ENCODE assay signal across 15 cellular contexts in genomic region chr4:48968814-48969213, GRCh38. TPM values are rescaled to one million over a fixed set of nuclear protein-coding genes. Genes with fewer than 3 reads are reported as not detected.
DNase-seq lines count a peak whose midpoint lies in the region; ATAC-seq and TF ChIP-seq lines count a peak whose summit lies in the region.
"Had no signal": no experiment of that assay in that cellular context is flagged by ENCODE, and none has a peak within 500 bp of the region (broad histone marks: within the 10 kb centered on the region; RNA-seq: fewer than 3 reads in every experiment).

No MANE protein-coding gene starts in this region.

- H3K9me3 ChIP-seq in HCT116 (ENCODE audit: control insufficient read depth in 1 of 2, insufficient read depth in 1 of 2, low read depth in 1 of 2, low read length in 2 of 2): no peaks in the 10 kb centered on the region
- H3K9me3 ChIP-seq in esophagus (ENCODE audit: control insufficient read depth in 2 of 2, insufficient read depth in 1 of 2, low read depth in 1 of 2, low read length in 1 of 2): no peaks in the 10 kb centered on the region
- H3K9me3 ChIP-seq in smooth muscle cell (replicated peaks; ENCODE audit: low read depth): no peaks in the 10 kb centered on the region
- H3K9me3 ChIP-seq: left lung had no signal

- H3K36me3 ChIP-seq in HCT116 (ENCODE audit: control insufficient read depth in 1 of 2, insufficient read depth in 2 of 2, low read length in 2 of 2): no peaks in the 10 kb centered on the region
- H3K36me3 ChIP-seq in esophagus (ENCODE audit: control insufficient read depth in 2 of 2, insufficient read depth in 2 of 2, low read length in 1 of 2): no peaks in the 10 kb centered on the region
- no peaks in the 10 kb centered on the region for H3K36me3 ChIP-seq in smooth muscle cell (ENCODE audit: low read depth)
- H3K36me3 ChIP-seq: left lung had no signal

- CTCF ChIA-PET in HCT116 (lab: Charles Lee): no interaction called here

- no peak for TF ChIP-seq CTCF in HCT116 (IDR thresholded peaks at IDR 0.05 in 2 of 3, conservative IDR thresholded peaks at IDR 0.05 in 1 of 3; ENCODE audit: borderline replicate concordance in 1 of 3, insufficient read depth in 1 of 3, low read depth in 2 of 3, low read length in 2 of 3)
- no peak for TF ChIP-seq CTCF in smooth muscle cell (IDR thresholded peaks at IDR 0.05; ENCODE audit: borderline replicate concordance, insufficient read depth, poor library complexity, severe bottlenecking)

- no peak for TF ChIP-seq RAD21 in HCT116 (IDR thresholded peaks at IDR 0.05; ENCODE audit: low read depth)

- ATAC-seq in HCT116: no peak
- ATAC-seq: left lung, natural killer cell, sciatic nerve had no signal

- no peaks in the 10 kb centered on the region for H4K20me1 ChIP-seq in HCT116 (ENCODE audit: insufficient read depth)
- no peaks in the 10 kb centered on the region for H4K20me1 ChIP-seq in smooth muscle cell (ENCODE audit: low read depth)

- no peaks in the 10 kb centered on the region for H3K9me2 ChIP-seq in HCT116 (ENCODE audit: insufficient read depth)

- H3K9ac ChIP-seq in HCT116 (ENCODE audit: low read length): no peak overlapping the region
- no peak overlapping the region for H3K9ac ChIP-seq in smooth muscle cell (ENCODE audit: low read depth)

- no peaks in the 10 kb centered on the region for H3K79me2 ChIP-seq in HCT116 (ENCODE audit: insufficient read depth, low read length)
- no peaks in the 10 kb centered on the region for H3K79me2 ChIP-seq in smooth muscle cell (ENCODE audit: low read depth)

- H3K4me3 ChIP-seq in HCT116 (replicated peaks in 1 of 2; ENCODE audit: low read depth in 1 of 2, low read length in 2 of 2) (no peak overlapping the region), esophagus (ENCODE audit: low read depth in 1 of 2, low read length in 2 of 2) (no peak overlapping the region), smooth muscle cell (no peak overlapping the region)
- H3K4me3 ChIP-seq: dorsolateral prefrontal cortex, left lung had no signal

- no peak overlapping the region for H2AFZ ChIP-seq in HCT116 (ENCODE audit: low read depth, low read length, poor library complexity, severe bottlenecking)
- H2AFZ ChIP-seq in smooth muscle cell (ENCODE audit: low read depth): no peak overlapping the region

- TF ChIP-seq POLR2A in HCT116 (IDR thresholded peaks at IDR 0.05; ENCODE audit: borderline replicate concordance, extremely low read depth, insufficient read depth, insufficient read length): no peak

- RAD21 ChIA-PET in HCT116 (lab: Charles Lee; ENCODE audit: low non-redundant PET in 1 of 2, low total read pairs in 2 of 2, uncharacterized antibody in 2 of 2, unreplicated experiment in 2 of 2): no interaction called here

- no peaks in the 10 kb centered on the region for H3K27me3 ChIP-seq in HCT116 (ENCODE audit: insufficient read depth, low read length)
- no peaks in the 10 kb centered on the region for H3K27me3 ChIP-seq in esophagus (ENCODE audit: control insufficient read depth in 1 of 2, insufficient read depth in 2 of 2, low read length in 2 of 2)
- no peaks in the 10 kb centered on the region for H3K27me3 ChIP-seq in smooth muscle cell (ENCODE audit: low read depth)
- H3K27me3 ChIP-seq: left lung had no signal

- POLR2A ChIA-PET in HCT116 (lab: Charles Lee): interaction anchor here (0.9 kb wide), 1 partner anchor 60 kb away, joined by 3 read pairs; no protein-coding TSS in a partner anchor

- H3K27ac ChIP-seq in HCT116 (ENCODE audit: low read depth, low read length) (no peak overlapping the region), esophagus (ENCODE audit: low read depth in 2 of 2, low read length in 1 of 2) (peak overlapping the region; percentile 72 to 90), smooth muscle cell (ENCODE audit: low read depth) (peak overlapping the region; percentile 49)
- H3K27ac ChIP-seq: dorsolateral prefrontal cortex, left lung had no signal

- WGBS in esophagus, 2 donors: 63 to 76% methylated on average over 4 of the region's 4 CpGs
- WGBS in smooth muscle cell (ENCODE audit: low lambda C conversion rate): 60% methylated on average over 4 of the region's 4 CpGs

- no peaks in the 10 kb centered on the region for H3F3A ChIP-seq in smooth muscle cell (ENCODE audit: low read depth)

- no TSS peak for BruUV-seq in HCT116 (replicated peaks; lab: Mats Ljungman, UMichigan)

- H3K4me1 ChIP-seq in HCT116 (ENCODE audit: control insufficient read depth in 1 of 2, insufficient read depth in 2 of 2, low read length in 2 of 2) (peaks cover 0 to 14% of the 10 kb centered on the region in 2 experiments; a peak in 2 of 4 replicates), esophagus (ENCODE audit: control insufficient read depth in 2 of 2, insufficient read depth in 2 of 2, low read length in 1 of 2) (peaks cover 0 to 4% of the 10 kb centered on the region in 2 donors), smooth muscle cell (ENCODE audit: low read depth) (no peaks in the 10 kb centered on the region)
- H3K4me1 ChIP-seq: left lung had no signal

- intact Hi-C loops in HCT116 (cut with micrococcal nuclease): no loop called here

- H3K4me2 ChIP-seq in HCT116 (ENCODE audit: low read length) (no peak overlapping the region), smooth muscle cell (peak overlapping the region; percentile 33)

- DNase-seq in HCT116 (ENCODE audit: low read depth, low spot score) (no peak), RPMI7951 (ENCODE audit: low read depth) (peak; percentile 50), smooth muscle cell (lab: John Stamatoyannopoulos, UW; ENCODE audit: unreplicated experiment) (no peak), NCI-H69 (lab: John Stamatoyannopoulos, UW) (no peak), NCI-H526 treated with DMSO at 0.1 percent for 48 hours (lab: John Stamatoyannopoulos, UW) (no peak), NCI-H2227 treated with DMSO at 0.1 percent for 48 hours (lab: John Stamatoyannopoulos, UW) (no peak)
- DNase-seq: activated B cell treated with CpG ODN at 0.5 μM for 24 hours, dorsolateral prefrontal cortex, Karpas-422, left lung, natural killer cell, NCI-H2081 had no signal

TF ChIP-seq in HCT116, 20 proteins besides CTCF, POLR2A, EP300 and RAD21:
- TF ChIP-seq ZNF274 (IDR thresholded peaks at IDR 0.05; ENCODE audit: low read depth, low read length) (no peak), REST (IDR thresholded peaks at IDR 0.05; ENCODE audit: low read depth) (no peak), CEBPB (IDR thresholded peaks at IDR 0.05; ENCODE audit: low read depth) (peak; percentile 70), SRF (IDR thresholded peaks at IDR 0.05; ENCODE audit: low read depth) (no peak), SP1 (IDR thresholded peaks at IDR 0.05; ENCODE audit: low read depth) (0 out of 2 replicates have a peak, but pooled peaks have one; percentile 12), ATF3 (IDR thresholded peaks at IDR 0.05) (0 out of 2 replicates have a peak, but pooled peaks have one; percentile 15), ELF1 (IDR thresholded peaks at IDR 0.05; ENCODE audit: borderline replicate concordance, low read depth) (no peak), TCF7L2 (IDR thresholded peaks at IDR 0.05; ENCODE audit: borderline replicate concordance, extremely low read depth, insufficient read depth, insufficient read length) (no peak), ZFX (IDR thresholded peaks at IDR 0.05) (no peak), SIN3A (IDR thresholded peaks at IDR 0.05; ENCODE audit: low read depth) (no peak), MAX (IDR thresholded peaks at IDR 0.05) (no peak), CBX3 (IDR thresholded peaks at IDR 0.05; ENCODE audit: low read depth) (no peak), FOSL1 (IDR thresholded peaks at IDR 0.05; ENCODE audit: low read depth) (no peak)

RNA-seq across cellular contexts. Expression of gene CWH43, which starts 17.3 kb away (rescaled TPM):
- not detected for total RNA-seq in HCT116 (2021; ENCODE audit: unreplicated experiment)
- polyA plus RNA-seq in HCT116 (2012): not detected in 2 replicates
- not detected in 2 replicates for total RNA-seq in RPMI7951 (2014; rRNA removed; shearing (Covaris generic))
- polyA plus RNA-seq in esophagus: 10 to 100 TPM; 14.4 to 19.3 TPM
- total RNA-seq in smooth muscle cell: 2.1 and 7.2 TPM in 2 replicates
- 0.50 and 0.83 TPM in 2 replicates for polyA plus RNA-seq in smooth muscle cell
- total RNA-seq: activated B cell treated with CpG ODN at 0.5 μM for 24 hours, natural killer cell, sciatic nerve, subcutaneous adipose tissue had no signal
